In genomic region chr10:133372507-133372906, GRCh38 we compare ENCODE assay signal across 8 cellular contexts. TPM values are rescaled to one million over a fixed set of nuclear protein-coding genes. Genes with fewer than 3 reads are reported as not detected.
DNase-seq lines count a peak whose midpoint lies in the region; ATAC-seq and TF ChIP-seq lines count a peak whose summit lies in the region.

No MANE protein-coding gene starts in this region.

- peaks cover 44% of the 10 kb centered on the region for H3K4me1 Mint-ChIP-seq in nephron

- peak overlapping the region; percentile 82 to 88 (median 85) for H3K4me3 Mint-ChIP-seq in nephron

- H3K36me3 ChIP-seq in MG63: peaks cover 28% of the 10 kb centered on the region

- no peak overlapping the region for H3K27ac Mint-ChIP-seq in nephron

- TF ChIP-seq CTCF in AG09309 (IDR thresholded peaks at IDR 0.05; ENCODE audit: control insufficient read depth, insufficient read depth, low read depth, low read length, missing control alignments): no peak
- TF ChIP-seq CTCF in epithelial cell of esophagus (IDR thresholded peaks at IDR 0.05; ENCODE audit: insufficient read depth, low read depth, low read length, missing control alignments): no peak
- no peak for TF ChIP-seq CTCF in nephron (IDR thresholded peaks at IDR 0.05; ENCODE audit: unreplicated experiment in 3 of 3)

- H3K4me3 ChIP-seq in AG09309 (ENCODE audit: control insufficient read depth, low read depth, low read length) (peak overlapping the region; percentile 93), MG63 (peak overlapping the region; percentile 38), epithelial cell of esophagus (ENCODE audit: low read length) (peak overlapping the region; percentile 69)

- H3K9me3 Mint-ChIP-seq in nephron: no peaks in the 10 kb centered on the region

- no peak for ATAC-seq in GM18870 (IDR thresholded peaks at IDR 0.05; ENCODE audit: unreplicated experiment)

- peaks cover 24% of the 10 kb centered on the region for H3K36me3 Mint-ChIP-seq in nephron (ENCODE audit: low read depth)

- peaks cover 5% of the 10 kb centered on the region for H3K27me3 Mint-ChIP-seq in nephron (ENCODE audit: low read depth)

- no peaks in the 10 kb centered on the region for H3K27me3 ChIP-seq in MG63

- H3K9me3 ChIP-seq in MG63: no peaks in the 10 kb centered on the region

- no peak for DNase-seq in AG09309 (ENCODE audit: low read depth)
- peak; percentile 33 for DNase-seq in MG63
- DNase-seq in epithelial cell of esophagus (ENCODE audit: low read depth): no peak
- DNase-seq in NCI-H226: no peak
- no peak for DNase-seq in NCI-H446 (lab: John Stamatoyannopoulos, UW)
- no peak for DNase-seq in activated CD8-positive, alpha-beta memory T cell treated with anti-CD3 and anti-CD28 coated beads, Interleukin-2, amount 50 U/mL, for 4 hours

RNA-seq across cellular contexts. Expression of gene ECHS1, which starts 0.6 kb away (rescaled TPM):
- total RNA-seq in MG63 (2014; rRNA removed; shearing (Covaris generic); ENCODE audit: low replicate concordance): 73.8 and 120 TPM in 2 replicates

RNA-seq across cellular contexts. Expression of gene PAOX, which starts 6.6 kb away (rescaled TPM):
- 0.54 and 0.66 TPM in 2 replicates for total RNA-seq in MG63 (2014; rRNA removed; shearing (Covaris generic); ENCODE audit: low replicate concordance)

RNA-seq across cellular contexts. Expression of gene FUOM, which starts 14.7 kb away (rescaled TPM):
- 10.8 and 50.8 TPM in 2 replicates for total RNA-seq in MG63 (2014; rRNA removed; shearing (Covaris generic); ENCODE audit: low replicate concordance)

RNA-seq across cellular contexts. Expression of gene MTG1, which starts 21.4 kb away (rescaled TPM):
- total RNA-seq in MG63 (2014; rRNA removed; shearing (Covaris generic); ENCODE audit: low replicate concordance): 33.6 and 39.4 TPM in 2 replicates

RNA-seq across cellular contexts. Expression of gene PRAP1, which starts 25.3 kb away (rescaled TPM):
- not detected in 2 replicates for total RNA-seq in MG63 (2014; rRNA removed; shearing (Covaris generic); ENCODE audit: low replicate concordance)

Comparison
In these comparisons a context has a peak if more than half of its experiments do, and no peak if none do; other contexts are left out.
1. H3K4me3 ChIP-seq: peak in every context shown above with its lines; median percentile 93 in AG09309; 69 in epithelial cell of esophagus; 38 in MG63.